ENCODE assay signal across 8 cellular contexts in genomic region chr3:37993811-37994638, GRCh38. TPM values are rescaled to one million over a fixed set of nuclear protein-coding genes. Genes with fewer than 3 reads are reported as not detected.
A peak's percentile ranks its signal among the peaks of the same experiment; 100 is the strongest.
DNase-seq lines count a peak whose midpoint lies in the region; ATAC-seq and TF ChIP-seq lines count a peak whose summit lies in the region.

No MANE protein-coding gene starts in this region.

- peak overlapping the region; percentile 91 for H3K9ac ChIP-seq in IMR-90 (ENCODE audit: low read depth, low read length)

- H3K23ac ChIP-seq in IMR-90 (ENCODE audit: low read depth, low read length): peak overlapping the region; percentile 79

- peak overlapping the region; percentile 84 for H2AK5ac ChIP-seq in IMR-90 (ENCODE audit: low read depth, low read length)

- H2AK9ac ChIP-seq in IMR-90 (replicated peaks; ENCODE audit: low read depth, low read length, poor library complexity): peak overlapping the region; percentile 93

- POLR2A ChIA-PET in Caco-2 (lab: Charles Lee) (no interaction called here), IMR-90 (lab: Charles Lee; ENCODE audit: unreplicated experiment) (no interaction called here)

- TF ChIP-seq POLR2A in IMR-90 (IDR thresholded peaks at IDR 0.05; ENCODE audit: low read depth, low read length) (peak; percentile 40; the same call in 1 of the 2 replicates), lower leg skin (IDR thresholded peaks at IDR 0.05) (no peak)

- peak overlapping the region; percentile 89 for H3K4me2 ChIP-seq in IMR-90 (ENCODE audit: low read depth, low read length)

- in situ Hi-C loops in IMR-90 (cut with MboI; ENCODE audit: low sequenced_read_pairs): no loop called here

- H2BK15ac ChIP-seq in IMR-90 (ENCODE audit: low read depth, low read length): peak overlapping the region; percentile 34; the same call in 1 of the 3 replicates

- ATAC-seq in GM21447 (IDR thresholded peaks at IDR 0.05; ENCODE audit: unreplicated experiment): peak; percentile 54
- peak; percentile 71 for ATAC-seq in IMR-90 (ENCODE audit: low read depth)

- CTCF ChIA-PET in Caco-2 (lab: Charles Lee): no interaction called here
- CTCF ChIA-PET in IMR-90 (lab: Yijun Ruan, JAX): no interaction called here

- peak overlapping the region; percentile 99 for H2AFZ ChIP-seq in IMR-90 (replicated peaks; ENCODE audit: low read length, poor library complexity)

- H3K56ac ChIP-seq in IMR-90 (ENCODE audit: extremely low read depth, insufficient read depth, low read length): peak overlapping the region; percentile 74; the same call in 1 of the 2 replicates

- peak overlapping the region; percentile 91 for H3K14ac ChIP-seq in IMR-90 (replicated peaks; ENCODE audit: low read depth, low read length)

- no peaks in the 10 kb centered on the region for H3K27me3 Mint-ChIP-seq in Caco-2 (ENCODE audit: insufficient read depth, unreplicated experiment)
- H3K27me3 Mint-ChIP-seq in dendritic cell treated with granulocyte-macrophage colony-stimulating factor and Interleukin-4, amounts not matched to agents 40 ng/mL and 50 ng/mL, for 4 days: no peaks in the 10 kb centered on the region

- H2BK120ac ChIP-seq in IMR-90 (ENCODE audit: low read depth, low read length): peak overlapping the region; percentile 83

- H3K36me3 Mint-ChIP-seq in Caco-2 (ENCODE audit: insufficient read depth, unreplicated experiment): peaks cover 33% of the 10 kb centered on the region
- H3K36me3 Mint-ChIP-seq in dendritic cell treated with granulocyte-macrophage colony-stimulating factor and Interleukin-4, amounts not matched to agents 40 ng/mL and 50 ng/mL, for 4 days (ENCODE audit: low read depth): peaks cover 17% of the 10 kb centered on the region

- DNase-seq in Caco-2: no peak
- DNase-seq in IMR-90: peak; percentile 75
- peak; percentile 65 to 66 for DNase-seq in activated CD4-positive, alpha-beta T cell treated with anti-CD3 and anti-CD28 coated beads for 24 hours (ENCODE audit: low read depth in 2 of 2)
- peak; percentile 75 to 97 for DNase-seq in lower leg skin (ENCODE audit: low spot score in 2 of 2)
- peak; percentile 59 to 73 for DNase-seq in stimulated activated CD4-positive, alpha-beta T cell treated with anti-CD3 and anti-CD28 coated beads, Interleukin-4, amount 100 ng/mL, for 48 hours (ENCODE audit: low read depth in 2 of 2)
- DNase-seq in NCI-H446 (lab: John Stamatoyannopoulos, UW): no peak

- peak overlapping the region; percentile 95 to 99 for H4K8ac ChIP-seq in IMR-90 (ENCODE audit: low read depth in 2 of 2, low read length in 2 of 2)

- peaks cover 68% of the 10 kb centered on the region for H3K4me1 Mint-ChIP-seq in Caco-2 (ENCODE audit: low read depth, unreplicated experiment)
- peaks cover 76% of the 10 kb centered on the region for H3K4me1 Mint-ChIP-seq in dendritic cell treated with granulocyte-macrophage colony-stimulating factor and Interleukin-4, amounts not matched to agents 40 ng/mL and 50 ng/mL, for 4 days (ENCODE audit: low read depth)

- BruUV-seq in Caco-2 (replicated peaks; lab: Mats Ljungman, UMichigan): no TSS peak
- BruUV-seq in IMR-90 (replicated peaks; lab: Mats Ljungman, UMichigan): no TSS peak

- H3K4me3 ChIP-seq in Caco-2 (ENCODE audit: low read depth, low read length): no peak overlapping the region
- H3K4me3 ChIP-seq in IMR-90 (ENCODE audit: insufficient read depth, low read depth, low read length): peak overlapping the region; percentile 75
- H3K4me3 ChIP-seq in lower leg skin (ENCODE audit: low read depth, poor library complexity, severe bottlenecking): peak overlapping the region; percentile 46

- WGBS in IMR-90 (ENCODE audit: extremely low coverage in 2 of 2, insufficient read length in 1 of 2), 2 experiments: 0% methylated on average over 10 of the region's 49 CpGs; no CpG with 5 or more reads in 1 of the 2 experiments
- WGBS in lower leg skin, 2 donors: 1 to 3% methylated on average over 41 to 45 of the region's 49 CpGs

- H2BK20ac ChIP-seq in IMR-90 (ENCODE audit: low read depth, low read length): peak overlapping the region; percentile 31; the same call in 1 of the 2 replicates

- H3K79me1 ChIP-seq in IMR-90 (ENCODE audit: low read depth in 1 of 2, low read length in 2 of 2): peaks cover 3 to 19% of the 10 kb centered on the region in 2 experiments; a peak in 2 of 4 replicates

- no peak for TF ChIP-seq RAD21 in IMR-90 (IDR thresholded peaks at IDR 0.05; ENCODE audit: low read length)

- H3K4me3 Mint-ChIP-seq in Caco-2 (ENCODE audit: unreplicated experiment): peak overlapping the region; percentile 73
- H3K4me3 Mint-ChIP-seq in dendritic cell treated with granulocyte-macrophage colony-stimulating factor and Interleukin-4, amounts not matched to agents 40 ng/mL and 50 ng/mL, for 4 days: peak overlapping the region; percentile 79

- peak overlapping the region; percentile 100 for H3K27ac Mint-ChIP-seq in Caco-2 (ENCODE audit: unreplicated experiment)
- peak overlapping the region; percentile 98 for H3K27ac Mint-ChIP-seq in dendritic cell treated with granulocyte-macrophage colony-stimulating factor and Interleukin-4, amounts not matched to agents 40 ng/mL and 50 ng/mL, for 4 days

- H2BK5ac ChIP-seq in IMR-90 (ENCODE audit: low read depth, low read length, poor library complexity, severe bottlenecking): peak overlapping the region; percentile 83

- H3K36me3 ChIP-seq in Caco-2 (ENCODE audit: control insufficient read depth, insufficient read depth, low read length): no peaks in the 10 kb centered on the region
- H3K36me3 ChIP-seq in IMR-90 (ENCODE audit: control insufficient read depth, insufficient read depth, low read length): peaks cover 3% of the 10 kb centered on the region; the same call in 1 of the 2 replicates

- dilution Hi-C loops in IMR-90 (cut with HindIII; ENCODE audit: low sequenced_read_pairs, unreplicated experiment): no loop called here

- H4K91ac ChIP-seq in IMR-90 (ENCODE audit: insufficient read depth, low read depth, low read length): peak overlapping the region; percentile 90

- no peaks in the 10 kb centered on the region for H4K20me1 ChIP-seq in IMR-90 (ENCODE audit: insufficient read depth, low read length)

- peaks cover 8% of the 10 kb centered on the region for H3K9me1 ChIP-seq in IMR-90 (ENCODE audit: insufficient read depth, low read length)

- peak overlapping the region; percentile 94 for H3K4ac ChIP-seq in IMR-90 (ENCODE audit: low read depth, low read length)

- H3K27me3 ChIP-seq in Caco-2 (replicated peaks; ENCODE audit: control insufficient read depth, insufficient read depth, low read length) (no peaks in the 10 kb centered on the region), IMR-90 (ENCODE audit: control insufficient read depth, insufficient read depth, low read length) (no peaks in the 10 kb centered on the region; the same call in 1 of the 2 replicates)

- intact Hi-C loops in Caco-2 (cut with micrococcal nuclease; ENCODE audit: unreplicated experiment): loop anchor here (1.0 kb wide), 1 partner anchor 58 kb away; no protein-coding TSS in a partner anchor
- intact Hi-C loops in IMR-90 (cut with micrococcal nuclease): no loop called here
- intact Hi-C loops in dendritic cell treated with granulocyte-macrophage colony-stimulating factor and Interleukin-4, amounts not matched to agents 40 ng/mL and 50 ng/mL, for 4 days (cut with micrococcal nuclease): loop anchor here (2.0 kb wide), 1 partner anchor 13 kb away; no protein-coding TSS in a partner anchor
- intact Hi-C loops in lower leg skin (cut with DNase I; ENCODE audit: low total_unique reads): no loop called here

- H3K4me1 ChIP-seq in Caco-2 (peaks cover 87% of the 10 kb centered on the region), IMR-90 (ENCODE audit: control insufficient read depth, insufficient read depth, low read length) (peaks cover 10% of the 10 kb centered on the region)

- peak overlapping the region; percentile 97 for H4K5ac ChIP-seq in IMR-90 (ENCODE audit: low read depth, low read length)

- peak overlapping the region; percentile 91 for H3K18ac ChIP-seq in IMR-90 (ENCODE audit: low read depth, low read length)

- H3K27ac ChIP-seq in IMR-90 (ENCODE audit: insufficient read depth, low read length): peak overlapping the region; percentile 94

- H3K9me3 ChIP-seq in Caco-2 (no peaks in the 10 kb centered on the region), IMR-90 (ENCODE audit: control insufficient read depth, insufficient read depth, low read length) (no peaks in the 10 kb centered on the region)

- TF ChIP-seq CTCF in Caco-2 (IDR thresholded peaks at IDR 0.05; ENCODE audit: insufficient read depth in 1 of 2, low read depth in 1 of 2, low read length in 1 of 2, severe bottlenecking in 1 of 2, unreplicated experiment in 1 of 2): no peak
- no peak for TF ChIP-seq CTCF in IMR-90 (conservative IDR thresholded peaks at IDR 0.05; ENCODE audit: low read depth, low read length)
- no peak for TF ChIP-seq CTCF in lower leg skin (IDR thresholded peaks at IDR 0.05)

- no peaks in the 10 kb centered on the region for H3K9me3 Mint-ChIP-seq in Caco-2 (ENCODE audit: unreplicated experiment)
- H3K9me3 Mint-ChIP-seq in dendritic cell treated with granulocyte-macrophage colony-stimulating factor and Interleukin-4, amounts not matched to agents 40 ng/mL and 50 ng/mL, for 4 days: no peaks in the 10 kb centered on the region

TF ChIP-seq in IMR-90, 13 proteins besides CTCF, POLR2A, EP300 and RAD21 (continues in another document):
- peak; percentile 62 for TF ChIP-seq USF2 (IDR thresholded peaks at IDR 0.05; ENCODE audit: low read depth, low read length)

RNA-seq across cellular contexts. Expression of gene VILL, which starts 3.4 kb away (rescaled TPM):
- 11.7 and 12.2 TPM in 2 replicates for total RNA-seq in Caco-2 (2022)
- 2.3 and 2.5 TPM in 2 replicates for total RNA-seq in IMR-90 (2012; rRNA removed)
- 4.5 and 4.7 TPM in 2 replicates for polyA plus RNA-seq in IMR-90 (2012; rRNA removed)
- polyA plus RNA-seq in IMR-90 (2012; cell fraction: cytosol; rRNA removed): 1.3 and 3.7 TPM in 2 replicates
- 15.6 and 35.8 TPM in 2 replicates for polyA plus RNA-seq in IMR-90 (2012; cell fraction: nucleus; rRNA removed; ENCODE audit: low replicate concordance)
- total RNA-seq in lower leg skin: 10 to 100 TPM in 3 of 4 donors, 1 to 10 TPM in 1; 8.9 to 20.1 (median 18.0) TPM

RNA-seq across cellular contexts. Expression of gene PLCD1, which starts 35.4 kb away (rescaled TPM):
- total RNA-seq in Caco-2 (2022) (7.9 and 9.7 TPM in 2 replicates), IMR-90 (2012; rRNA removed) (15.0 and 16.3 TPM in 2 replicates), lower leg skin (10 to 100 TPM; 30.2 to 55.4 (median 43.8) TPM)
- polyA plus RNA-seq in IMR-90 (2012; rRNA removed): 13.2 and 14.9 TPM in 2 replicates
- 7.0 and 12.3 TPM in 2 replicates for polyA plus RNA-seq in IMR-90 (2012; cell fraction: cytosol; rRNA removed)
- 21.6 and 50.5 TPM in 2 replicates for polyA plus RNA-seq in IMR-90 (2012; cell fraction: nucleus; rRNA removed; ENCODE audit: low replicate concordance)

RNA-seq across cellular contexts. Expression of gene DLEC1, which starts 45.0 kb away (rescaled TPM):
- total RNA-seq in Caco-2 (2022): 0.11 and 0.35 TPM in 2 replicates
- total RNA-seq in IMR-90 (2012; rRNA removed): not detected in 2 replicates
- 0.03 TPM in 1 of 2 replicates, not detected in the other for polyA plus RNA-seq in IMR-90 (2012; rRNA removed)
- not detected in 2 replicates for polyA plus RNA-seq in IMR-90 (2012; cell fraction: cytosol; rRNA removed)
- polyA plus RNA-seq in IMR-90 (2012; cell fraction: nucleus; rRNA removed; ENCODE audit: low replicate concordance): 0.17 and 0.18 TPM in 2 replicates
- 1 to 10 TPM in 1 of 4 donors, under 1 TPM in 3; 0.08 to 2.9 (median 0.57) TPM for total RNA-seq in lower leg skin

Comparison
In these comparisons a context has a peak if more than half of its experiments do, and no peak if none do; other contexts are left out.
1. DNase-seq: peak in IMR-90 (single experiment), activated CD4-positive, alpha-beta T cell treated with anti-CD3 and anti-CD28 coated beads for 24 hours (2 of 2), lower leg skin (2 of 2) and stimulated activated CD4-positive, alpha-beta T cell treated with anti-CD3 and anti-CD28 coated beads, Interleukin-4, amount 100 ng/mL, for 48 hours (2 of 2); none in Caco-2 (0 of 2) and NCI-H446 (0 of 2).
2. intact Hi-C loops: an anchor here in Caco-2 (1.0 kb wide) and dendritic cell treated with granulocyte-macrophage colony-stimulating factor and Interleukin-4, amounts not matched to agents 40 ng/mL and 50 ng/mL, for 4 days (2.0 kb wide); none called in IMR-90 and lower leg skin.